In the genomic region with DNA sequence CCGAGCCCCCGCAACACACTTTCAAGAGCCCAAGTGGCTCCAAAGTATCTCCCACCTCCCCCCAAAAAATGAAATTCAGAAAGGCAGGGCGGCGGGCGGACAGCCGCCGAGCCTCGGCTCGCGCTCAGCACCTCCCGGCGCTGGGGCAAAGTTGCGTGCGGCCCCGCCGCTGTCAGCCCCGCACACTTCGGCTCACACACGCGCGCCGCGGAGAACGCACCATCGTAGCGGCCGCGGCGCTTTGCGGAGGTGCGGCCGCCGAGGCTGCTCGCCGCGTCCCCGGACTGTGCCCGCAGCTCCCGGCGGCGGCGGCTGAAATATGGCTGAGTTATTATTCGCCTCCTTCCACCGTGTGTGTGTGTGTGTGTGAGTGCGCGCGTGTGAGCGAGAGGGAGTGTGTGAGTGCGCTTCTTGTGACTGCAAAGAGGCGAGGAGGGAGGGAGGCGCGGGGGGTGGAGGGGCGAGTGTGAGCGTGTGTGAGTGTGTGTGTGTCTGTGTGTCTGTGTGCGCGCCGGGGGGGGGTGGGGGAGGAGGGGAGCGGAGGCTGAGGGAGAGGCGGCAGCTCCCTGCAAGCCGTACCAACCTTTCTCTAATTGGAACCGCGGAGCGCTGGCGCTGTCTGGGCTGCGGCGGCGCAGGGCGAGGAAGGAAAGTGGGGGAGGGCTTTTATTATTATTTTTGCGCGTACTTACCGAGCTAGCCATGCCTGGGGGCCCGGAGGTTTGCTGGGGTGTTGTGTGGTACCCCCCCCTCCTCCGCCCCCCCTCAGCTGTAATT, we compare ENCODE assay signal across 8 cellular contexts. TPM values are rescaled to one million over a fixed set of nuclear protein-coding genes. Genes with fewer than 3 reads are reported as not detected.
DNase-seq lines count a peak whose midpoint lies in the region; ATAC-seq, FAIRE-seq and TF ChIP-seq lines count a peak whose summit lies in the region.

No MANE protein-coding gene starts in this region.

- FAIRE-seq in HepG2 (lab: Jason Lieb, UNC) (no peak), D721Med (lab: Jason Lieb, UNC) (no peak)

- ATAC-seq in HepG2, result peak; percentile 60

- in situ Hi-C loops in HepG2 (cut with HindIII; ENCODE audit: extremely low pct_ligation_motif_present, low pct_unique_long_range_greater_than_20kb), result loop anchor here (5.0 to 25.0 kb wide), 4 partner anchors 57 to 491 kb away; no protein-coding TSS in a partner anchor

- H2AK5ac ChIP-seq in H9 (ENCODE audit: insufficient read length, low read length), result no peak overlapping the region

- H3K18ac ChIP-seq in H9 (ENCODE audit: insufficient read length, low read depth, low read length), result no peak overlapping the region

- H3K4ac ChIP-seq in H9 (ENCODE audit: low read depth, low read length), result no peak overlapping the region

- H3K27me3 ChIP-seq in H9 (ENCODE audit: insufficient read depth, low read length), result peaks cover 31% of the 10 kb centered on the region
- peaks cover 0 to 24% of the 10 kb centered on the region in 2 experiments; a peak in 2 of 5 replicates for H3K27me3 ChIP-seq in HepG2 (ENCODE audit: control insufficient read depth in 1 of 2, insufficient read depth in 2 of 2, low read length in 2 of 2)

- H3K4me3 ChIP-seq in HepG2 (replicated peaks in 1 of 3; ENCODE audit: insufficient read depth in 1 of 3, low read depth in 2 of 3, low read length in 3 of 3), result peak overlapping the region; percentile 81 to 88 (median 85)

- H3T11ph ChIP-seq in H9 (ENCODE audit: low read length), result no peak overlapping the region

- no peak overlapping the region for H3K23ac ChIP-seq in H9 (ENCODE audit: insufficient read length, low read depth, low read length)

- H3K9me3 ChIP-seq in H9 (ENCODE audit: control insufficient read depth, low read depth, low read length) (no peaks in the 10 kb centered on the region), HepG2 (ENCODE audit: low read length) (no peaks in the 10 kb centered on the region)

- no peak overlapping the region for H2BK5ac ChIP-seq in H9 (ENCODE audit: insufficient read length, low read length)

- no peaks in the 10 kb centered on the region for H3K9me3 Mint-ChIP-seq in H9
- H3K9me3 Mint-ChIP-seq in activated CD4-positive, alpha-beta T cell treated with anti-CD3 and anti-CD28 coated beads, Interleukin-2, amount 10 ng/mL, durations not matched to agents 24 days and 14 days, result no peaks in the 10 kb centered on the region
- H3K9me3 Mint-ChIP-seq in dendritic cell treated with granulocyte-macrophage colony-stimulating factor and Interleukin-4, amounts not matched to agents 40 ng/mL and 50 ng/mL, for 4 days, result no peaks in the 10 kb centered on the region

- no peaks in the 10 kb centered on the region for H3K79me1 ChIP-seq in H9 (ENCODE audit: insufficient read depth, low read depth, low read length, poor library complexity, severe bottlenecking)

- no peak for TF ChIP-seq EP300 in HepG2 (IDR thresholded peaks at IDR 0.05; ENCODE audit: low read depth in 2 of 2, low read length in 2 of 2)
- TF ChIP-seq EP300 in HepG2 (CRISPR knock-in tag; IDR thresholded peaks at IDR 0.05; ENCODE audit: borderline replicate concordance), result no peak

- no peak overlapping the region for H4K91ac ChIP-seq in H9 (ENCODE audit: insufficient read length, low read depth, low read length)

- H3K9ac ChIP-seq in H9 (ENCODE audit: extremely low read depth, insufficient read length, low read length) (no peak overlapping the region), HepG2 (ENCODE audit: insufficient read depth, low read depth, low read length) (peak overlapping the region; percentile 66)

- no peak overlapping the region for H2BK15ac ChIP-seq in H9 (ENCODE audit: low read depth, low read length)

- H4K20me1 ChIP-seq in H9 (ENCODE audit: control insufficient read depth, insufficient read depth, insufficient read length) (no peaks in the 10 kb centered on the region), HepG2 (ENCODE audit: insufficient read depth, low read length) (no peaks in the 10 kb centered on the region)

- peak overlapping the region; percentile 78 to 93 for H3K4me3 Mint-ChIP-seq in H9
- H3K4me3 Mint-ChIP-seq in activated CD4-positive, alpha-beta T cell treated with anti-CD3 and anti-CD28 coated beads, Interleukin-2, amount 10 ng/mL, durations not matched to agents 24 days and 14 days, result peak overlapping the region; percentile 92
- H3K4me3 Mint-ChIP-seq in dendritic cell treated with granulocyte-macrophage colony-stimulating factor and Interleukin-4, amounts not matched to agents 40 ng/mL and 50 ng/mL, for 4 days, result peak overlapping the region; percentile 92

- no peak for TF ChIP-seq POLR2A in HepG2 (IDR thresholded peaks at IDR 0.05; ENCODE audit: insufficient read depth in 1 of 2, low read depth in 2 of 2, low read length in 2 of 2)

- no TSS peak for BruUV-seq in HepG2 (replicated peaks; lab: Mats Ljungman, UMichigan)

- no peak for TF ChIP-seq CTCF in H9 (conservative IDR thresholded peaks at IDR 0.05)
- TF ChIP-seq CTCF in HepG2 (CRISPR knock-in tag; IDR thresholded peaks at IDR 0.05), result no peak
- no peak for TF ChIP-seq CTCF in D721Med (IDR thresholded peaks at IDR 0.05; ENCODE audit: insufficient read depth, missing control alignments)

- H3K79me2 ChIP-seq in H9 (ENCODE audit: insufficient read depth, low read length) (no peaks in the 10 kb centered on the region), HepG2 (ENCODE audit: insufficient read depth, low read length) (peaks cover 10% of the 10 kb centered on the region)

- peaks cover 25% of the 10 kb centered on the region for H3K23me2 ChIP-seq in H9 (ENCODE audit: insufficient read length, low read depth, low read length, poor library complexity, severe bottlenecking)

- intact Hi-C loops in activated CD4-positive, alpha-beta T cell treated with anti-CD3 and anti-CD28 coated beads, Interleukin-2, amount 10 ng/mL, durations not matched to agents 24 days and 14 days (cut with micrococcal nuclease), result loop anchor here (1.0 to 5.0 kb wide), 16 partner anchors 20 to 645 kb away; partner anchors contain the start of gene HACD4
- intact Hi-C loops in dendritic cell treated with granulocyte-macrophage colony-stimulating factor and Interleukin-4, amounts not matched to agents 40 ng/mL and 50 ng/mL, for 4 days (cut with micrococcal nuclease), result loop anchor here (10.0 kb wide), 2 partner anchors 493 to 697 kb away; no protein-coding TSS in a partner anchor
- intact Hi-C loops in HepG2 (cut with micrococcal nuclease; ENCODE audit: unreplicated experiment), result loop anchor here (2.0 to 5.0 kb wide), 5 partner anchors 69 to 694 kb away; no protein-coding TSS in a partner anchor

- peaks cover 3% of the 10 kb centered on the region; the same call in 1 of the 2 replicates for H3K4me1 ChIP-seq in H9 (ENCODE audit: insufficient read depth, low read length)
- H3K4me1 ChIP-seq in HepG2 (ENCODE audit: insufficient read depth, low read length), result peaks cover 26% of the 10 kb centered on the region

- CTCF ChIA-PET in HepG2 (lab: Yijun Ruan, JAX; ENCODE audit: low intra/inter-chr PET ratio, low total read pairs), result no interaction called here

- H3K27ac ChIP-seq in H9 (ENCODE audit: insufficient read length, low read depth, low read length) (no peak overlapping the region), HepG2 (ENCODE audit: extremely low read length, insufficient read depth, low read length) (peak overlapping the region; percentile 60)

- WGBS in H9 (ENCODE audit: extremely low coverage, insufficient read length, low lambda C conversion rate), result no CpG with 5 or more reads among the region's 73 CpGs
- 0% methylated on average over 13 of the region's 73 CpGs for WGBS in HepG2 (ENCODE audit: low lambda C conversion rate)

- no peak overlapping the region for H2BK12ac ChIP-seq in H9 (ENCODE audit: insufficient read length, low read depth, low read length)

- H3K27me3 Mint-ChIP-seq in H9 (ENCODE audit: low read depth), result peaks cover 73% of the 10 kb centered on the region
- no peaks in the 10 kb centered on the region for H3K27me3 Mint-ChIP-seq in activated CD4-positive, alpha-beta T cell treated with anti-CD3 and anti-CD28 coated beads, Interleukin-2, amount 10 ng/mL, durations not matched to agents 24 days and 14 days
- H3K27me3 Mint-ChIP-seq in dendritic cell treated with granulocyte-macrophage colony-stimulating factor and Interleukin-4, amounts not matched to agents 40 ng/mL and 50 ng/mL, for 4 days, result peaks cover 43% of the 10 kb centered on the region

- no peaks in the 10 kb centered on the region for H3K36me3 ChIP-seq in HepG2 (replicated peaks in 1 of 2; ENCODE audit: control insufficient read depth in 1 of 2, insufficient read depth in 2 of 2, low read length in 2 of 2)

- no peak overlapping the region for H2BK120ac ChIP-seq in H9 (ENCODE audit: low read depth, low read length, poor library complexity, severe bottlenecking)

- POLR2A ChIA-PET in HepG2 (lab: Yijun Ruan, JAX), result interaction anchor here (0.8 to 2.4 kb wide), 7 partner anchors 10 to 319 kb away, joined by 3 to 30 read pairs (median 6); partner anchors contain the start of gene FOCAD

- H3K4me2 ChIP-seq in H9 (ENCODE audit: insufficient read depth, insufficient read length, low read length), result peak overlapping the region; percentile 95
- peak overlapping the region; percentile 97 for H3K4me2 ChIP-seq in HepG2 (ENCODE audit: low read depth, low read length)

- DNase-seq in EH (ENCODE audit: low read depth) (peak; percentile 66), H9 (peak; percentile 69), NCI-H1930 (lab: John Stamatoyannopoulos, UW) (peak; percentile 62 to 64), HepG2 (ENCODE audit: low spot score) (peak; percentile 20), D721Med (ENCODE audit: insufficient read length, low spot score) (no peak)
- peak; percentile 89 for DNase-seq in activated CD4-positive, alpha-beta T cell treated with anti-CD3 and anti-CD28 coated beads, Interleukin-2, amount 10 ng/mL, durations not matched to agents 24 days and 14 days
- DNase-seq in stimulated activated CD4-positive, alpha-beta T cell treated with anti-CD3 and anti-CD28 coated beads, Interleukin-2, amount 100 ng/mL, for 4 hours (ENCODE audit: low read depth), result peak; percentile 67

- no peak for TF ChIP-seq RAD21 in HepG2 (CRISPR knock-in tag; IDR thresholded peaks at IDR 0.05)

- H4K8ac ChIP-seq in H9 (replicated peaks; ENCODE audit: insufficient read length, low read depth, low read length), result no peak overlapping the region

- H2AFZ ChIP-seq in H9 (ENCODE audit: low read length) (no peak overlapping the region), HepG2 (ENCODE audit: low read length) (no peak overlapping the region)

- no peaks in the 10 kb centered on the region for H3K36me3 Mint-ChIP-seq in H9 (ENCODE audit: insufficient read depth in 1 of 3, low read depth in 3 of 3)
- peaks cover 22% of the 10 kb centered on the region for H3K36me3 Mint-ChIP-seq in activated CD4-positive, alpha-beta T cell treated with anti-CD3 and anti-CD28 coated beads, Interleukin-2, amount 10 ng/mL, durations not matched to agents 24 days and 14 days (ENCODE audit: low read depth)
- H3K36me3 Mint-ChIP-seq in dendritic cell treated with granulocyte-macrophage colony-stimulating factor and Interleukin-4, amounts not matched to agents 40 ng/mL and 50 ng/mL, for 4 days (ENCODE audit: low read depth), result peaks cover 21% of the 10 kb centered on the region

- H3K14ac ChIP-seq in H9 (ENCODE audit: insufficient read depth, low read length), result no peak overlapping the region; the same call in 1 of the 2 replicates

- H2BK20ac ChIP-seq in H9 (ENCODE audit: low read depth, low read length, poor library complexity, severe bottlenecking), result no peak overlapping the region

- peaks cover 27 to 44% of the 10 kb centered on the region in 2 experiments for H3K4me1 Mint-ChIP-seq in H9
- peaks cover 50% of the 10 kb centered on the region for H3K4me1 Mint-ChIP-seq in activated CD4-positive, alpha-beta T cell treated with anti-CD3 and anti-CD28 coated beads, Interleukin-2, amount 10 ng/mL, durations not matched to agents 24 days and 14 days
- H3K4me1 Mint-ChIP-seq in dendritic cell treated with granulocyte-macrophage colony-stimulating factor and Interleukin-4, amounts not matched to agents 40 ng/mL and 50 ng/mL, for 4 days (ENCODE audit: low read depth), result peaks cover 47% of the 10 kb centered on the region

- no peak overlapping the region for H4K5ac ChIP-seq in H9 (ENCODE audit: insufficient read length, low read depth, low read length)

- no peak overlapping the region for H3K27ac Mint-ChIP-seq in H9
- peak overlapping the region; percentile 98 for H3K27ac Mint-ChIP-seq in activated CD4-positive, alpha-beta T cell treated with anti-CD3 and anti-CD28 coated beads, Interleukin-2, amount 10 ng/mL, durations not matched to agents 24 days and 14 days
- H3K27ac Mint-ChIP-seq in dendritic cell treated with granulocyte-macrophage colony-stimulating factor and Interleukin-4, amounts not matched to agents 40 ng/mL and 50 ng/mL, for 4 days, result peak overlapping the region; percentile 80

- no peak overlapping the region for H3K56ac ChIP-seq in H9 (ENCODE audit: insufficient read length, low read depth, low read length)

RNA-seq across cellular contexts. Expression of gene MLLT3, which starts 0.6 kb away (rescaled TPM):
- 3.7 and 3.9 TPM in 2 replicates for total RNA-seq in H9 (2021)
- 26.5 and 27.8 TPM in 2 replicates for total RNA-seq in activated CD4-positive, alpha-beta T cell treated with anti-CD3 and anti-CD28 coated beads, Interleukin-2, amount 10 ng/mL, durations not matched to agents 24 days and 14 days
- 12.3 and 18.5 TPM in 2 replicates for total RNA-seq in HepG2 (2016; rRNA removed; fragmentation: Illumina TruSeq; extraction: Trizol)
- 6.6 and 7.9 TPM in 2 replicates for total RNA-seq in HepG2 (2016; cell fraction: cytosol; rRNA removed; fragmentation: Illumina TruSeq; extraction: Trizol; ENCODE audit: low read depth)
- 13.2 and 18.3 TPM in 2 replicates for total RNA-seq in HepG2 (2016; cell fraction: insoluble cytoplasmic fraction; rRNA removed; fragmentation: Illumina TruSeq; extraction: Trizol)
- 11.5 and 12.6 TPM in 2 replicates for total RNA-seq in HepG2 (2016; cell fraction: membrane; rRNA removed; fragmentation: Illumina TruSeq; extraction: Trizol)
- 9.7 and 10.3 TPM in 2 replicates for total RNA-seq in HepG2 (2016; cell fraction: nucleus; rRNA removed; fragmentation: Illumina TruSeq; extraction: Trizol)
- 10.5 and 12.6 TPM in 2 replicates for polyA plus RNA-seq in HepG2 (2011; rRNA removed)
- polyA plus RNA-seq in HepG2 (2011; cell fraction: cytosol; rRNA removed), result 5.8 and 8.5 TPM in 2 replicates
- 3.2 and 3.4 TPM in 2 replicates for polyA plus RNA-seq in HepG2 (2011; cell fraction: nucleus; rRNA removed)
- 9.3 and 11.0 TPM in 2 replicates for polyA plus RNA-seq in HepG2 (2012)
- polyA plus RNA-seq in HepG2 (2016; cell fraction: cytosol; fragmentation: Illumina TruSeq; extraction: Trizol; ENCODE audit: low read depth), result 2.4 and 3.5 TPM in 2 replicates
- 14.6 and 16.0 TPM in 2 replicates for polyA plus RNA-seq in HepG2 (2016; cell fraction: insoluble cytoplasmic fraction; fragmentation: Illumina TruSeq; extraction: Trizol; ENCODE audit: low read depth)
- 6.3 and 7.5 TPM in 2 replicates for polyA plus RNA-seq in HepG2 (2016; cell fraction: membrane; fragmentation: Illumina TruSeq; extraction: Trizol; ENCODE audit: low read depth)
- 6.8 and 9.3 TPM in 2 replicates for polyA plus RNA-seq in HepG2 (2016; cell fraction: nucleus; fragmentation: Illumina TruSeq; extraction: Trizol; ENCODE audit: insufficient read depth, low read depth)
- polyA minus RNA-seq in HepG2 (2011; rRNA and poly(A)+ RNA removed; ENCODE audit: low replicate concordance), result 8.6 and 26.1 TPM in 2 replicates
- 7.9 and 11.1 TPM in 2 replicates for polyA minus RNA-seq in HepG2 (2011; cell fraction: cytosol; rRNA and poly(A)+ RNA removed)
- 18.5 TPM in 2 replicates for polyA minus RNA-seq in HepG2 (2011; cell fraction: nucleus; rRNA and poly(A)+ RNA removed)

Comparison
In these comparisons a context has a peak if more than half of its experiments do, and no peak if none do; other contexts are left out.
1. H3K27ac Mint-ChIP-seq: peak in activated CD4-positive, alpha-beta T cell treated with anti-CD3 and anti-CD28 coated beads, Interleukin-2, amount 10 ng/mL, durations not matched to agents 24 days and 14 days (single experiment) and dendritic cell treated with granulocyte-macrophage colony-stimulating factor and Interleukin-4, amounts not matched to agents 40 ng/mL and 50 ng/mL, for 4 days (single experiment); none in H9 (0 of 3).
2. Peak in every context shown above with its lines, with median percentiles within 50 percentile points of each other: H3K4me3 Mint-ChIP-seq.